21 cellular contexts compared by ENCODE assay signal in genomic region chr10:31025142-31025541, GRCh38. TPM values are rescaled to one million over a fixed set of nuclear protein-coding genes. Genes with fewer than 3 reads are reported as not detected.
DNase-seq lines count a peak whose midpoint lies in the region; ATAC-seq and TF ChIP-seq lines count a peak whose summit lies in the region.
"Had no signal": no experiment of that assay in that cellular context is flagged by ENCODE, and none has a peak within 500 bp of the region (broad histone marks: within the 10 kb centered on the region; RNA-seq: fewer than 3 reads in every experiment).

No MANE protein-coding gene starts in this region.

- H3K9me3 ChIP-seq in right atrium auricular region (no peaks in the 10 kb centered on the region), gastrocnemius medialis (no peaks in the 10 kb centered on the region)
- H3K9me3 ChIP-seq: BLaER1 had no signal

- H3K27me3 ChIP-seq in right atrium auricular region (no peaks in the 10 kb centered on the region), gastrocnemius medialis (no peaks in the 10 kb centered on the region)
- H3K27me3 ChIP-seq: BLaER1 had no signal

- intact Hi-C loops in cardiac septum (cut with DNase I) (no loop called here), gastrocnemius medialis (cut with DNase I; ENCODE audit: low total_unique reads) (no loop called here)

- H3K27ac Mint-ChIP-seq in activated naive CD8-positive, alpha-beta T cell treated with anti-CD3 and anti-CD28 coated beads, Interleukin-2, amount 50 U/mL, for 24 hours: no peak overlapping the region
- H3K27ac Mint-ChIP-seq: CD4-positive, alpha-beta memory T cell; GM23338 had no signal

- in situ Hi-C loops in gastrocnemius medialis (cut with MboI; ENCODE audit: low sequenced_read_pairs in 4 of 4): loop anchor here in 1 of 4 donors (25.0 kb wide), 1 partner anchor 287 kb away; the partner anchor contains the start of gene ZEB1

- TF ChIP-seq POLR2A in gastrocnemius medialis (IDR thresholded peaks at IDR 0.05): no peak

- peak; percentile 76 to 95 for ATAC-seq in gastrocnemius medialis
- ATAC-seq in HG03045 (IDR thresholded peaks at IDR 0.05; ENCODE audit: unreplicated experiment): no peak
- ATAC-seq in activated naive CD8-positive, alpha-beta T cell treated with anti-CD3 and anti-CD28 coated beads, Interleukin-2, amount 50 U/mL, for 24 hours: no peak
- ATAC-seq: GM12878, GM23338, HCT116, K562 had no signal

- H3K4me1 ChIP-seq in right atrium auricular region: peaks cover 0 to 18% of the 10 kb centered on the region in 2 donors
- H3K4me1 ChIP-seq in gastrocnemius medialis: peaks cover 47 to 66% of the 10 kb centered on the region in 2 donors
- H3K4me1 ChIP-seq: BLaER1 had no signal

- no peaks in the 10 kb centered on the region for H3K36me3 Mint-ChIP-seq in activated naive CD8-positive, alpha-beta T cell treated with anti-CD3 and anti-CD28 coated beads, Interleukin-2, amount 50 U/mL, for 24 hours (ENCODE audit: low read depth)
- H3K36me3 Mint-ChIP-seq: CD4-positive, alpha-beta memory T cell had no signal

- H3K27me3 Mint-ChIP-seq in activated naive CD8-positive, alpha-beta T cell treated with anti-CD3 and anti-CD28 coated beads, Interleukin-2, amount 50 U/mL, for 24 hours: no peaks in the 10 kb centered on the region
- H3K27me3 Mint-ChIP-seq: CD4-positive, alpha-beta memory T cell had no signal

- TF ChIP-seq CTCF in right atrium auricular region (IDR thresholded peaks at IDR 0.05): no peak
- peak in 1 of 5 experiments; percentile 12 for TF ChIP-seq CTCF in gastrocnemius medialis (IDR thresholded peaks at IDR 0.05 in 4 of 5, conservative IDR thresholded peaks at IDR 0.05 in 1 of 5)

- H3K4me3 ChIP-seq in right atrium auricular region: no peak overlapping the region
- peak overlapping the region in 1 of 4 donors; percentile 8 for H3K4me3 ChIP-seq in gastrocnemius medialis
- H3K4me3 ChIP-seq: BLaER1, GM12878, GM23338, K562 had no signal

- H3K27ac ChIP-seq in right atrium auricular region (peak overlapping the region; percentile 16 to 44), gastrocnemius medialis (peak overlapping the region; percentile 47 to 91 (median 78))
- H3K27ac ChIP-seq: BLaER1 had no signal

- H3K4me3 Mint-ChIP-seq in activated naive CD8-positive, alpha-beta T cell treated with anti-CD3 and anti-CD28 coated beads, Interleukin-2, amount 50 U/mL, for 24 hours: no peak overlapping the region
- H3K4me3 Mint-ChIP-seq: CD4-positive, alpha-beta memory T cell; GM23338 had no signal

- no peaks in the 10 kb centered on the region for H3K9me3 Mint-ChIP-seq in activated naive CD8-positive, alpha-beta T cell treated with anti-CD3 and anti-CD28 coated beads, Interleukin-2, amount 50 U/mL, for 24 hours
- H3K9me3 Mint-ChIP-seq: CD4-positive, alpha-beta memory T cell; GM23338 had no signal

- no peaks in the 10 kb centered on the region for H3K36me3 ChIP-seq in right atrium auricular region
- no peaks in the 10 kb centered on the region for H3K36me3 ChIP-seq in gastrocnemius medialis
- H3K36me3 ChIP-seq: BLaER1 had no signal

- peaks cover 6% of the 10 kb centered on the region for H3K4me1 Mint-ChIP-seq in activated naive CD8-positive, alpha-beta T cell treated with anti-CD3 and anti-CD28 coated beads, Interleukin-2, amount 50 U/mL, for 24 hours

- DNase-seq in right atrium auricular region (ENCODE audit: low spot score): no peak
- DNase-seq in cardiac septum (ENCODE audit: low spot score): no peak
- DNase-seq in left kidney (ENCODE audit: low read depth, low spot score): peak; percentile 15
- DNase-seq in gastrocnemius medialis: no peak
- DNase-seq in stimulated activated CD8-positive, alpha-beta memory T cell treated with anti-CD3 and anti-CD28 coated beads, Interleukin-4, amount 100 ng/mL, for 48 hours: no peak
- DNase-seq in activated naive CD8-positive, alpha-beta T cell treated with anti-CD3 and anti-CD28 coated beads, Interleukin-2, amount 50 U/mL, for 24 hours: no peak
- DNase-seq: CD4-positive, alpha-beta memory T cell; EL; NCI-H1417 treated with DMSO at 0.1 percent for 48 hours; NCI-H1930; NCI-H226; NCI-H524; NCI-H82; OCI-M1; SHP77 treated with DMSO at 0.1 percent for 48 hours had no signal

RNA-seq across cellular contexts. Expression of gene ZNF438, which starts 6.5 kb away (rescaled TPM):
- total RNA-seq in right atrium auricular region (10 to 100 TPM; 13.4 to 14.5 TPM), cardiac septum (12.5 TPM), gastrocnemius medialis (10 to 100 TPM; 14.4 to 37.0 (median 26.5) TPM)

Comparison
In these comparisons a context has a peak if more than half of its experiments do, and no peak if none do; other contexts are left out.
1. ATAC-seq: peak in gastrocnemius medialis (2 of 2); none in HG03045 (single experiment) and activated naive CD8-positive, alpha-beta T cell treated with anti-CD3 and anti-CD28 coated beads, Interleukin-2, amount 50 U/mL, for 24 hours (single experiment).